In the genomic region with DNA sequence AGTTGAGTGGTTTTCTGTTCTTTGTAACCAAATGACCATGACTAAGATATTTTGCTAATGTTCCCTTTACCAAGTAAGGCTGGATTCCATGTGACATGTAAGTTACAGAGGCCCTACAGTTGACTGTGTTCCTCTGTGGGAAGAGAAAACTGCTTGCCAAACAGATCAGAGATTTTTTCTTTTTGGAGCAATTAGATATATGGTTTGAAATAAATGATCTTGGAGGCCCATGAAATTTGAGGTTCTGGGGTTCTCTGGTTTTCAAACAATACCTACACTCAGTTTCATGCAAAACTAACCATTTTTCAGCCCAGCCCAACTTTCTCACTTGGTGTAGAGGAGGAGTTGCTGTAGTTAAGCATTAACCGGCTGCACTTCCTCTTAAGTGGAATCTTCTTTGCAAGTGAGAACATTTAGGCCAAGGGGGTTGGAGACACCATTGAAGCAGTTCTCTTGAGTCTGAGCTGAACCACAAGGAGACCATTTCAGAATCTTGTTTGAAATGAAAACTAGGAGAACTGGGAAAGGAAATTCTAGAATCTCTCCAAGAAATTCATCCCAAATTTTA, we compare ENCODE assay signal across 10 cellular contexts. TPM values are rescaled to one million over a fixed set of nuclear protein-coding genes. Genes with fewer than 3 reads are reported as not detected.
DNase-seq lines count a peak whose midpoint lies in the region; ATAC-seq and TF ChIP-seq lines count a peak whose summit lies in the region.
"Had no signal": no experiment of that assay in that cellular context is flagged by ENCODE, and none has a peak within 500 bp of the region (broad histone marks: within the 10 kb centered on the region; RNA-seq: fewer than 3 reads in every experiment).

No MANE protein-coding gene starts in this region.

- H3K79me2 ChIP-seq in neural progenitor cell (ENCODE audit: low read depth), result no peaks in the 10 kb centered on the region

- H2AFZ ChIP-seq in neural progenitor cell (replicated peaks), result no peak overlapping the region

- no peak overlapping the region for H3K4me3 Mint-ChIP-seq in neural progenitor cell
- H3K4me3 Mint-ChIP-seq: CD4-positive, alpha-beta memory T cell had no signal

- TF ChIP-seq CTCF in neural progenitor cell (IDR thresholded peaks at IDR 0.05), result no peak

- no peak overlapping the region for H3K4me2 ChIP-seq in neural progenitor cell

- no peaks in the 10 kb centered on the region for H3K9me3 ChIP-seq in neural progenitor cell (ENCODE audit: low read depth)

- no peaks in the 10 kb centered on the region for H3K36me3 Mint-ChIP-seq in neural progenitor cell
- H3K36me3 Mint-ChIP-seq: CD4-positive, alpha-beta memory T cell had no signal

- no peaks in the 10 kb centered on the region for H3K9me3 Mint-ChIP-seq in neural progenitor cell
- H3K9me3 Mint-ChIP-seq: CD4-positive, alpha-beta memory T cell had no signal

- H3K9ac ChIP-seq in neural progenitor cell, result no peak overlapping the region

- no peak overlapping the region for H3K4me3 ChIP-seq in neural progenitor cell

- H3K27me3 Mint-ChIP-seq in neural progenitor cell (ENCODE audit: insufficient read depth, low read depth), result peaks cover 10% of the 10 kb centered on the region

- H3F3A ChIP-seq in neural progenitor cell (ENCODE audit: low read depth), result no peaks in the 10 kb centered on the region

- no peak overlapping the region for H3K27ac ChIP-seq in neural progenitor cell

- peak; percentile 98 for ATAC-seq in GM21447 (IDR thresholded peaks at IDR 0.05; ENCODE audit: unreplicated experiment)
- peak; percentile 71 for ATAC-seq in HG03469 (IDR thresholded peaks at IDR 0.05; ENCODE audit: unreplicated experiment)

- H3K27me3 ChIP-seq in neural progenitor cell, result no peaks in the 10 kb centered on the region

- H4K20me1 ChIP-seq in neural progenitor cell (ENCODE audit: low read depth), result no peaks in the 10 kb centered on the region

- no peaks in the 10 kb centered on the region for H3K4me1 ChIP-seq in neural progenitor cell

- DNase-seq in DMS53 (lab: John Stamatoyannopoulos, UW) (peak; percentile 46), glomerular visceral epithelial cell (ENCODE audit: extremely low spot score) (peak; percentile 62), H4 (ENCODE audit: low spot score) (no peak), neural progenitor cell (ENCODE audit: low spot score) (no peak), KG1 (lab: John Stamatoyannopoulos, UW) (no peak)
- DNase-seq in stimulated activated CD4-positive, alpha-beta T cell treated with anti-CD3 and anti-CD28 coated beads, Interleukin-1b, Interleukin-23, amount 100 ng/mL, for 48 hours, result no peak
- DNase-seq: CD4-positive, alpha-beta memory T cell; NCI-H526 had no signal

- peaks cover 4% of the 10 kb centered on the region for H3K4me1 Mint-ChIP-seq in neural progenitor cell
- H3K4me1 Mint-ChIP-seq: CD4-positive, alpha-beta memory T cell had no signal

- H3K27ac Mint-ChIP-seq in neural progenitor cell, result no peak overlapping the region

- no peaks in the 10 kb centered on the region for H3K36me3 ChIP-seq in neural progenitor cell

RNA-seq across cellular contexts. Expression of a gene that starts 34.6 kb away (rescaled TPM):
- 8.1 and 11.8 TPM in 2 replicates for total RNA-seq in H4 (2014; rRNA removed; shearing (Covaris generic))
- 22.7 and 32.2 TPM in 2 replicates for total RNA-seq in neural progenitor cell (ENCODE audit: low replicate concordance)

Comparison
In these comparisons a context has a peak if more than half of its experiments do, and no peak if none do; other contexts are left out.
1. DNase-seq: peak in DMS53 (single experiment) and glomerular visceral epithelial cell (single experiment); none in H4 (single experiment), neural progenitor cell (single experiment), stimulated activated CD4-positive, alpha-beta T cell treated with anti-CD3 and anti-CD28 coated beads, Interleukin-1b, Interleukin-23, amount 100 ng/mL, for 48 hours (single experiment) and KG1 (single experiment).